Comparison of ENCODE assay signal across 9 cellular contexts in the genomic region with DNA sequence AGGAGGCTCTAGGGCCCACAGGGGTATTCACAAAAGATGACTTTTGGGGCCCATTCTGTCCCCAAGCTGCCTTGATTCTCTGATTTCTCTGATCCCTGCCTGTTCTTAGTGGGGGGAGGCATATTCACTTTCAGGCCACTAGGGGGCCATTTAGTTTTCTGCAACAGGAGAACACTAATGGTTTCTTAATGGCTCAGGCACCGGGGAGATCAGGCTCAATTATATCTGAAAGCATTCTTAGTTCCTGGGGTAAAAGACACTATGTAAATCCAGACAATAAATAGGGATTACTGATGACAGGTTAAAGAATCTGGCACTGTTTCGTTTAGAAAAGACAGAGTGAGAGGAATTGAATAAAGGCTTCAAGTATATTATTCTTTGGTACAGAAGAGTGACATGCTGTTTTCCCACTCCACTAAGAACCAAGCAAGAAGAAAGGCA. TPM values are rescaled to one million over a fixed set of nuclear protein-coding genes. Genes with fewer than 3 reads are reported as not detected.
A peak's percentile ranks its signal among the peaks of the same experiment; 100 is the strongest.
DNase-seq lines count a peak whose midpoint lies in the region; ATAC-seq and TF ChIP-seq lines count a peak whose summit lies in the region.
"Had no signal": no experiment of that assay in that cellular context is flagged by ENCODE, and none has a peak within 500 bp of the region (broad histone marks: within the 10 kb centered on the region; RNA-seq: fewer than 3 reads in every experiment).

No MANE protein-coding gene starts in this region.

- intact Hi-C loops in activated CD4-positive, alpha-beta T cell treated with anti-CD3 and anti-CD28 coated beads, Interleukin-2, amount 10 ng/mL, durations not matched to agents 24 days and 14 days (cut with micrococcal nuclease), result loop anchor here (1.0 to 5.0 kb wide), 4 partner anchors 11 to 274 kb away; a partner anchor contains a TSS
- intact Hi-C loops in uterus (cut with DNase I; ENCODE audit: low total_unique reads), result no loop called here

- no peaks in the 10 kb centered on the region for H3K27me3 ChIP-seq in BE2C
- peaks cover 56% of the 10 kb centered on the region for H3K27me3 ChIP-seq in endodermal cell (ENCODE audit: control insufficient read depth, insufficient read depth, low read length, poor library complexity, severe bottlenecking)
- H3K27me3 ChIP-seq in uterus, result no peaks in the 10 kb centered on the region

- H3K9me3 Mint-ChIP-seq in activated CD4-positive, alpha-beta T cell treated with anti-CD3 and anti-CD28 coated beads, Interleukin-2, amount 10 ng/mL, durations not matched to agents 24 days and 14 days, result no peaks in the 10 kb centered on the region
- H3K9me3 Mint-ChIP-seq in endodermal cell, result no peaks in the 10 kb centered on the region

- no peak overlapping the region for H3K4me3 ChIP-seq in BE2C (ENCODE audit: low read depth, low read length)
- H3K4me3 ChIP-seq in endodermal cell (ENCODE audit: low read length), result no peak overlapping the region
- no peak overlapping the region for H3K4me3 ChIP-seq in uterus

- peak; percentile 71 for DNase-seq in BE2C
- DNase-seq in GM20000 (ENCODE audit: low spot score), result peak; percentile 84
- DNase-seq in NCI-H460 (ENCODE audit: extremely low read depth, low read depth), result peak; percentile 64
- peak; percentile 89 for DNase-seq in activated CD4-positive, alpha-beta T cell treated with anti-CD3 and anti-CD28 coated beads, Interleukin-2, amount 10 ng/mL, durations not matched to agents 24 days and 14 days
- DNase-seq in endodermal cell, result peak; percentile 76
- DNase-seq in mucosa of gallbladder (ENCODE audit: low spot score), result peak; percentile 71
- DNase-seq in uterus, result peak in 1 of 2 donors; percentile 70

- H3K27ac ChIP-seq in endodermal cell (ENCODE audit: low read depth, low read length) (no peak overlapping the region), uterus (no peak overlapping the region)

- H3K27ac Mint-ChIP-seq in activated CD4-positive, alpha-beta T cell treated with anti-CD3 and anti-CD28 coated beads, Interleukin-2, amount 10 ng/mL, durations not matched to agents 24 days and 14 days, result no peak overlapping the region
- H3K27ac Mint-ChIP-seq in endodermal cell, result no peak overlapping the region

- WGBS in endodermal cell (ENCODE audit: insufficient coverage in 1 of 2, insufficient read length in 1 of 2), 2 experiments, result 0 to 18% methylated on average over 2 of the region's 2 CpGs

- no peaks in the 10 kb centered on the region for H3K36me3 ChIP-seq in BE2C
- no peaks in the 10 kb centered on the region for H3K36me3 ChIP-seq in endodermal cell (ENCODE audit: control insufficient read depth, insufficient read depth, low read length)
- H3K36me3 ChIP-seq in uterus, result no peaks in the 10 kb centered on the region

- peaks cover 6% of the 10 kb centered on the region for H3K4me1 ChIP-seq in BE2C
- no peaks in the 10 kb centered on the region for H3K4me1 ChIP-seq in endodermal cell (ENCODE audit: control insufficient read depth, insufficient read depth, low read length)
- H3K4me1 ChIP-seq in uterus, result no peaks in the 10 kb centered on the region

- H3K9ac ChIP-seq in endodermal cell (ENCODE audit: extremely low read depth, low read length, poor library complexity, severe bottlenecking), result no peak overlapping the region

- no peak for TF ChIP-seq POLR2A in uterus (IDR thresholded peaks at IDR 0.05)

- no peaks in the 10 kb centered on the region for H3K9me3 ChIP-seq in BE2C
- no peaks in the 10 kb centered on the region for H3K9me3 ChIP-seq in endodermal cell (ENCODE audit: control insufficient read depth, low read length)
- no peaks in the 10 kb centered on the region for H3K9me3 ChIP-seq in uterus

- H3K4me1 Mint-ChIP-seq in activated CD4-positive, alpha-beta T cell treated with anti-CD3 and anti-CD28 coated beads, Interleukin-2, amount 10 ng/mL, durations not matched to agents 24 days and 14 days, result peaks cover 23% of the 10 kb centered on the region
- H3K4me1 Mint-ChIP-seq in endodermal cell, result peaks cover 2% of the 10 kb centered on the region

- peaks cover 36% of the 10 kb centered on the region for H3K27me3 Mint-ChIP-seq in activated CD4-positive, alpha-beta T cell treated with anti-CD3 and anti-CD28 coated beads, Interleukin-2, amount 10 ng/mL, durations not matched to agents 24 days and 14 days
- H3K27me3 Mint-ChIP-seq in endodermal cell (ENCODE audit: insufficient read depth), result peaks cover 66% of the 10 kb centered on the region

- TF ChIP-seq CTCF in BE2C (IDR thresholded peaks at IDR 0.05; ENCODE audit: low read depth, low read length), result peak; percentile 94
- peak; percentile 85 for TF ChIP-seq CTCF in GM20000 (IDR thresholded peaks at IDR 0.05; ENCODE audit: extremely low read depth, missing control alignments)
- TF ChIP-seq CTCF in endodermal cell (conservative IDR thresholded peaks at IDR 0.05), result peak; percentile 95
- peak; percentile 83 to 90 (median 83) for TF ChIP-seq CTCF in uterus (IDR thresholded peaks at IDR 0.05)

- H3K4me3 Mint-ChIP-seq in activated CD4-positive, alpha-beta T cell treated with anti-CD3 and anti-CD28 coated beads, Interleukin-2, amount 10 ng/mL, durations not matched to agents 24 days and 14 days, result no peak overlapping the region
- no peak overlapping the region for H3K4me3 Mint-ChIP-seq in endodermal cell

- ATAC-seq in GM19324 (IDR thresholded peaks at IDR 0.05; ENCODE audit: low FRiP score, unreplicated experiment), result no peak

- peaks cover 4% of the 10 kb centered on the region for H3K36me3 Mint-ChIP-seq in activated CD4-positive, alpha-beta T cell treated with anti-CD3 and anti-CD28 coated beads, Interleukin-2, amount 10 ng/mL, durations not matched to agents 24 days and 14 days (ENCODE audit: low read depth)
- H3K36me3 Mint-ChIP-seq in endodermal cell (ENCODE audit: low read depth), result no peaks in the 10 kb centered on the region

RNA-seq across cellular contexts. Expression of a gene that starts 2.5 kb away (rescaled TPM):
- 51.0 TPM for polyA plus RNA-seq in BE2C (2012; ENCODE audit: insufficient read depth, insufficient read length, low read depth)
- 15.9 and 16.6 TPM in 2 replicates for total RNA-seq in NCI-H460 (2014; rRNA removed; shearing (Covaris generic))
- 12.2 and 12.8 TPM in 2 replicates for polyA plus RNA-seq in NCI-H460 (2014; cell fraction: nucleus; rRNA removed)
- total RNA-seq in activated CD4-positive, alpha-beta T cell treated with anti-CD3 and anti-CD28 coated beads, Interleukin-2, amount 10 ng/mL, durations not matched to agents 24 days and 14 days, result 22.8 and 23.3 TPM in 2 replicates
- 1 to 10 TPM; 4.6 to 8.6 TPM for total RNA-seq in endodermal cell
- polyA plus RNA-seq in endodermal cell (2013, experiment 1 of 2), result 22.2 TPM
- 19.8 TPM for polyA plus RNA-seq in endodermal cell (2013, experiment 2 of 2)
- total RNA-seq in mucosa of gallbladder, result 44.2 TPM
- total RNA-seq in uterus, result 10 to 100 TPM in 2 of 4 donors, 1 to 10 TPM in 2; 3.2 to 68.1 (median 8.9) TPM

RNA-seq across cellular contexts. Expression of a gene that starts 13.2 kb away (rescaled TPM):
- polyA plus RNA-seq in BE2C (2012; ENCODE audit: insufficient read depth, insufficient read length, low read depth), result 30.8 TPM
- 0.74 and 0.75 TPM in 2 replicates for total RNA-seq in NCI-H460 (2014; rRNA removed; shearing (Covaris generic))
- polyA plus RNA-seq in NCI-H460 (2014; cell fraction: nucleus; rRNA removed), result 5.5 and 5.6 TPM in 2 replicates
- 82.7 and 95.7 TPM in 2 replicates for total RNA-seq in activated CD4-positive, alpha-beta T cell treated with anti-CD3 and anti-CD28 coated beads, Interleukin-2, amount 10 ng/mL, durations not matched to agents 24 days and 14 days
- total RNA-seq in endodermal cell (1 to 10 TPM; 4.4 to 5.3 TPM), mucosa of gallbladder (36.4 TPM), uterus (10 to 100 TPM in 2 of 4 donors, 1 to 10 TPM in 2; 3.5 to 19.0 (median 9.3) TPM)
- polyA plus RNA-seq in endodermal cell (2013, experiment 1 of 2), result 5.8 TPM
- 5.2 TPM for polyA plus RNA-seq in endodermal cell (2013, experiment 2 of 2)

RNA-seq across cellular contexts. Expression of a gene that starts 19.8 kb away (rescaled TPM):
- 6.5 TPM for polyA plus RNA-seq in BE2C (2012; ENCODE audit: insufficient read depth, insufficient read length, low read depth)
- 8.9 and 9.4 TPM in 2 replicates for total RNA-seq in NCI-H460 (2014; rRNA removed; shearing (Covaris generic))
- 17.8 and 22.5 TPM in 2 replicates for polyA plus RNA-seq in NCI-H460 (2014; cell fraction: nucleus; rRNA removed)
- 0.21 and 0.54 TPM in 2 replicates for total RNA-seq in activated CD4-positive, alpha-beta T cell treated with anti-CD3 and anti-CD28 coated beads, Interleukin-2, amount 10 ng/mL, durations not matched to agents 24 days and 14 days
- under 1 TPM; 0.15 to 0.42 TPM for total RNA-seq in endodermal cell
- polyA plus RNA-seq in endodermal cell (2013, experiment 1 of 2), result 0.57 TPM
- polyA plus RNA-seq in endodermal cell (2013, experiment 2 of 2), result 0.12 TPM
- 107 TPM for total RNA-seq in mucosa of gallbladder
- 10 to 100 TPM in 1 of 4 donors, 1 to 10 TPM in 3; 2.4 to 43.8 (median 6.6) TPM for total RNA-seq in uterus

RNA-seq across cellular contexts. Expression of a gene that starts 29.9 kb away (rescaled TPM):
- polyA plus RNA-seq in BE2C (2012; ENCODE audit: insufficient read depth, insufficient read length, low read depth), result not detected
- total RNA-seq in NCI-H460 (2014; rRNA removed; shearing (Covaris generic)), result not detected in 2 replicates
- not detected in 2 replicates for polyA plus RNA-seq in NCI-H460 (2014; cell fraction: nucleus; rRNA removed)
- total RNA-seq in activated CD4-positive, alpha-beta T cell treated with anti-CD3 and anti-CD28 coated beads, Interleukin-2, amount 10 ng/mL, durations not matched to agents 24 days and 14 days, result not detected in 2 replicates
- total RNA-seq in endodermal cell (not detected), mucosa of gallbladder (9.1 TPM), uterus (1 to 10 TPM in 1 of 4 donors, not detected in 3; 1.8 TPM)
- not detected for polyA plus RNA-seq in endodermal cell (2013, experiment 1 of 2)
- polyA plus RNA-seq in endodermal cell (2013, experiment 2 of 2), result not detected
- total RNA-seq: pulmonary artery endothelial cell had no signal

RNA-seq across cellular contexts. Expression of a gene that starts 37.1 kb away (rescaled TPM):
- 10.1 TPM for polyA plus RNA-seq in BE2C (2012; ENCODE audit: insufficient read depth, insufficient read length, low read depth)
- 0.12 and 1.0 TPM in 2 replicates for total RNA-seq in NCI-H460 (2014; rRNA removed; shearing (Covaris generic))
- polyA plus RNA-seq in NCI-H460 (2014; cell fraction: nucleus; rRNA removed), result 0.26 and 1.8 TPM in 2 replicates
- 0.02 and 0.05 TPM in 2 replicates for total RNA-seq in activated CD4-positive, alpha-beta T cell treated with anti-CD3 and anti-CD28 coated beads, Interleukin-2, amount 10 ng/mL, durations not matched to agents 24 days and 14 days
- total RNA-seq in endodermal cell, result under 1 TPM; 0.04 to 0.40 TPM
- 1.1 TPM for polyA plus RNA-seq in endodermal cell (2013, experiment 1 of 2)
- 1.9 TPM for polyA plus RNA-seq in endodermal cell (2013, experiment 2 of 2)
- 3.5 TPM for total RNA-seq in mucosa of gallbladder
- total RNA-seq in uterus, result under 1 TPM in 2 of 4 donors, not detected in 2; 0.14 to 0.85 TPM
